ENCODE assay signal across 8 cellular contexts in genomic region chr19:47113446-47114348, GRCh38. TPM values are rescaled to one million over a fixed set of nuclear protein-coding genes. Genes with fewer than 3 reads are reported as not detected.
DNase-seq lines count a peak whose midpoint lies in the region; TF ChIP-seq lines count a peak whose summit lies in the region.

ZC3H4 (minus strand) TSS chr19:47113776; CDS start chr19:47112584, 1,192 bp downstream.

- H3K79me2 ChIP-seq in PC-9 (ENCODE audit: low read depth) = peaks cover 39% of the 10 kb centered on the region

- no peak for TF ChIP-seq CTCF in AG09319 (IDR thresholded peaks at IDR 0.05; ENCODE audit: low read depth, low read length)
- 0 out of 2 replicates have a peak, but pooled peaks have one; percentile 25 for TF ChIP-seq CTCF in PC-9 (conservative IDR thresholded peaks at IDR 0.05)
- no peak for TF ChIP-seq CTCF in epithelial cell of esophagus (IDR thresholded peaks at IDR 0.05; ENCODE audit: insufficient read depth, low read depth, low read length, missing control alignments)

- peak within 1 kb of the TSS; percentile 98 for H3K27ac ChIP-seq in PC-9

- no peaks in the 10 kb centered on the region for H3K9me3 ChIP-seq in PC-9 (ENCODE audit: insufficient read depth, low read depth)

- no TSS peak for BruUV-seq in PC-9 (replicated peaks; lab: Mats Ljungman, UMichigan)

- H3K4me2 ChIP-seq in PC-9 = peak within 1 kb of the TSS; percentile 86

- DNase-seq in AG09319 (ENCODE audit: extremely low read depth, low read depth) = peak; percentile 83
- DNase-seq in KG1 (lab: John Stamatoyannopoulos, UW) = peak; percentile 88
- peak; percentile 88 to 95 for DNase-seq in PC-9
- peak; percentile 92 for DNase-seq in activated T-cell treated with anti-CD3 and anti-CD28 coated beads for 48 hours (ENCODE audit: low read depth)
- peak; percentile 92 for DNase-seq in epithelial cell of esophagus (ENCODE audit: low read depth)
- DNase-seq in middle frontal gyrus (ENCODE audit: extremely low spot score, low spot score) = peak; percentile 85
- peak; percentile 91 to 94 for DNase-seq in stimulated activated CD8-positive, alpha-beta memory T cell treated with anti-CD3 and anti-CD28 coated beads, Interleukin-2, amount 100 ng/mL, for 48 hours (ENCODE audit: low read depth in 2 of 2)

- peak; percentile 50 for TF ChIP-seq POLR2A in GM19099 (IDR thresholded peaks at IDR 0.05; ENCODE audit: extremely low read depth, insufficient read length, low read depth)

- peaks cover 27% of the 10 kb centered on the region for H3K4me1 ChIP-seq in PC-9 (replicated peaks; ENCODE audit: insufficient read depth)

- no peaks in the 10 kb centered on the region for H3K27me3 ChIP-seq in PC-9 (ENCODE audit: insufficient read depth, low read depth)

- H3K4me3 ChIP-seq in PC-9 = peak within 1 kb of the TSS; percentile 71
- H3K4me3 ChIP-seq in epithelial cell of esophagus (ENCODE audit: low read length) = peak within 1 kb of the TSS; percentile 99

- peaks cover 34% of the 10 kb centered on the region for H3F3A ChIP-seq in PC-9 (ENCODE audit: insufficient read depth, low read depth)

- no peaks in the 10 kb centered on the region for H4K20me1 ChIP-seq in PC-9 (ENCODE audit: insufficient read depth)

- intact Hi-C loops in PC-9 (cut with micrococcal nuclease; ENCODE audit: unreplicated experiment) = loop anchor here (1.0 kb wide), 2 partner anchors 9 to 17 kb away; no protein-coding TSS in a partner anchor

- POLR2A ChIA-PET in PC-9 (lab: Charles Lee; ENCODE audit: unreplicated experiment) = interaction anchor here (0.5 to 1.0 kb wide), 21 partner anchors 8 to 426 kb away, joined by 3 to 33 read pairs (median 5); no protein-coding TSS in a partner anchor

- peak within 1 kb of the TSS; percentile 74 for H2AFZ ChIP-seq in PC-9

- CTCF ChIA-PET in PC-9 (lab: Charles Lee) = interaction anchor here (0.6 to 1.4 kb wide), 5 partner anchors 12 to 130 kb away, joined by 3 to 7 read pairs (median 3); partner anchors contain the start of gene SAE1

- H3K9me2 ChIP-seq in PC-9 (ENCODE audit: insufficient read depth) = no peaks in the 10 kb centered on the region

- peaks cover 15% of the 10 kb centered on the region for H3K36me3 ChIP-seq in PC-9 (ENCODE audit: low read depth)

RNA-seq across cellular contexts. Expression of gene ZC3H4, which starts in this region (rescaled TPM):
- total RNA-seq in PC-9 (2021) = 41.6 and 51.9 TPM in 2 replicates

Comparison
In these comparisons a context has a peak if more than half of its experiments do, and no peak if none do; other contexts are left out.
1. Peak in every context shown above with its lines: DNase-seq, H3K4me3 ChIP-seq and H3K27ac ChIP-seq.